Comparison of ENCODE assay signal across 2 cellular contexts in the genomic region with DNA sequence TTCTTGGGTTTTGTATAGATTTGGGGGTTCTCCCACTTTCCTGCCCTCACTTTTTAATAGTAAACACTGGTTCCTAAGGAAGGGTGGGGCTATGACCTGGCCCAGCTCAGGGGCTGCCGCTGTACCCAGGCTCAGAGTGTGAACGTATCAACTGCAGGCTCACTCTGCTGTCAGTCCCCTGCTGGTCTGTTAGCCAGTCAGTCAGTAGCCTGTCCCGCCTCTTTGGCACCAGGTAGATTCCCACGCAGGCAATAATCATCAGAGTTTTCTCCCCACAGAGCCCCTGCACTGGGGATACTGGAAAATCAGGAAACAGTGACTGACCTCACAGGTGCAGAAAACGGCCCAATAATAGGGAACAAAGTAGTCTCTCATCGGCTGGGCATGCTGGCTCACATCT.
A peak's percentile ranks its signal among the peaks of the same experiment; 100 is the strongest.
TF ChIP-seq lines count a peak whose summit lies in the region.

No MANE protein-coding gene starts in this region.

TF ChIP-seq in HEK293T, 16 proteins besides CTCF, POLR2A, EP300 and RAD21 (continued from another document):
- TF ChIP-seq, protein P1, sequence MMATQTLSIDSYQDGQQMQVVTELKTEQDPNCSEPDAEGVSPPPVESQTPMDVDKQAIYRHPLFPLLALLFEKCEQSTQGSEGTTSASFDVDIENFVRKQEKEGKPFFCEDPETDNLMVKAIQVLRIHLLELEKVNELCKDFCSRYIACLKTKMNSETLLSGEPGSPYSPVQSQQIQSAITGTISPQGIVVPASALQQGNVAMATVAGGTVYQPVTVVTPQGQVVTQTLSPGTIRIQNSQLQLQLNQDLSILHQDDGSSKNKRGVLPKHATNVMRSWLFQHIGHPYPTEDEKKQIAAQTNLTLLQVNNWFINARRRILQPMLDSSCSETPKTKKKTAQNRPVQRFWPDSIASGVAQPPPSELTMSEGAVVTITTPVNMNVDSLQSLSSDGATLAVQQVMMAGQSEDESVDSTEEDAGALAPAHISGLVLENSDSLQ (IDR thresholded peaks at IDR 0.05) = peak; percentile 75

TF ChIP-seq in GM12878, 131 proteins besides CTCF, POLR2A, EP300 and RAD21 (continued from another document):
- TF ChIP-seq, protein P1 (IDR thresholded peaks at IDR 0.05) = peak; percentile 39
- TF ChIP-seq, protein P2, sequence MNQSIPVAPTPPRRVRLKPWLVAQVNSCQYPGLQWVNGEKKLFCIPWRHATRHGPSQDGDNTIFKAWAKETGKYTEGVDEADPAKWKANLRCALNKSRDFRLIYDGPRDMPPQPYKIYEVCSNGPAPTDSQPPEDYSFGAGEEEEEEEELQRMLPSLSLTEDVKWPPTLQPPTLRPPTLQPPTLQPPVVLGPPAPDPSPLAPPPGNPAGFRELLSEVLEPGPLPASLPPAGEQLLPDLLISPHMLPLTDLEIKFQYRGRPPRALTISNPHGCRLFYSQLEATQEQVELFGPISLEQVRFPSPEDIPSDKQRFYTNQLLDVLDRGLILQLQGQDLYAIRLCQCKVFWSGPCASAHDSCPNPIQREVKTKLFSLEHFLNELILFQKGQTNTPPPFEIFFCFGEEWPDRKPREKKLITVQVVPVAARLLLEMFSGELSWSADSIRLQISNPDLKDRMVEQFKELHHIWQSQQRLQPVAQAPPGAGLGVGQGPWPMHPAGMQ (IDR thresholded peaks at IDR 0.05; ENCODE audit: borderline replicate concordance) = no peak
